Comparison of ENCODE assay signal across 16 cellular contexts in the genomic region with DNA sequence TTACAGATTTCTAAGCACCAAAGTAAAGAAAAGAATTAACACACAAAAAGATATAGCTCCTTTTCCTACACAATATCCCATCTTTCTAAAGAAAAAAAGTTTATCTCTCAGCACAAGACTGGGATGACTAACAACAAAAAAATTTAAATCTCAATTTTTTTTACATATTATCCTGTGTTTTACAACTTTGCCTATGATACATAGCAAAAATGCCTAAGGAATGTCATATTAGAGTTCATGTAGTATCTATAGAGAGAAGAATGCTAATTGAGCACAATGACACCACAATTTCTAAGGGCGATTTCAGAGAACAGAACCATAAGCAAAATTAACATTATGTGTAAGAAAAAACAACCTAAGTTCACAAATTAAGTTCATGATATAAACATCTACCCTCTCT. TPM values are rescaled to one million over a fixed set of nuclear protein-coding genes. Genes with fewer than 3 reads are reported as not detected.
DNase-seq lines count a peak whose midpoint lies in the region; ATAC-seq and TF ChIP-seq lines count a peak whose summit lies in the region.
"Had no signal": no experiment of that assay in that cellular context is flagged by ENCODE, and none has a peak within 500 bp of the region (broad histone marks: within the 10 kb centered on the region; RNA-seq: fewer than 3 reads in every experiment).

No MANE protein-coding gene starts in this region.

- intact Hi-C loops in activated CD4-positive, alpha-beta memory T cell treated with anti-CD3 and anti-CD28 coated beads for 36 hours (cut with micrococcal nuclease) = no loop called here

- CTCF ChIA-PET in RWPE1 (lab: Yijun Ruan, JAX) = interaction anchor here (0.6 to 0.7 kb wide), 3 partner anchors 13 to 40 kb away, joined by 3 to 4 read pairs (median 4); no protein-coding TSS in a partner anchor
- CTCF ChIA-PET in activated CD4-positive, alpha-beta memory T cell treated with anti-CD3 and anti-CD28 coated beads for 36 hours (lab: Charles Lee) = interaction anchor here (1.0 to 1.9 kb wide), 2 partner anchors 20 to 143 kb away, joined by 3 to 9 read pairs; no protein-coding TSS in a partner anchor

- POLR2A ChIA-PET in RWPE1 (lab: Yijun Ruan, JAX; ENCODE audit: low non-redundant PET) = no interaction called here
- POLR2A ChIA-PET in activated CD4-positive, alpha-beta memory T cell treated with anti-CD3 and anti-CD28 coated beads for 36 hours (lab: Charles Lee) = no interaction called here

- H3K4me3 Mint-ChIP-seq in osteocyte (ENCODE audit: unreplicated experiment) = peak overlapping the region; percentile 2
- no peak overlapping the region for H3K4me3 Mint-ChIP-seq in activated CD4-positive, alpha-beta memory T cell treated with anti-CD3 and anti-CD28 coated beads for 36 hours
- H3K4me3 Mint-ChIP-seq: activated naive CD4-positive, alpha-beta T cell treated with anti-CD3 and anti-CD28 coated beads for 36 hours had no signal

- H3K27ac ChIP-seq in RWPE1 (no peak overlapping the region), fibroblast of lung (ENCODE audit: insufficient read depth, low read length) (peak overlapping the region; percentile 68)

- peaks cover 6% of the 10 kb centered on the region for H3K9me3 Mint-ChIP-seq in osteocyte (ENCODE audit: unreplicated experiment)
- peaks cover 3% of the 10 kb centered on the region for H3K9me3 Mint-ChIP-seq in activated CD4-positive, alpha-beta memory T cell treated with anti-CD3 and anti-CD28 coated beads for 36 hours
- H3K9me3 Mint-ChIP-seq: activated naive CD4-positive, alpha-beta T cell treated with anti-CD3 and anti-CD28 coated beads for 36 hours had no signal

- peak overlapping the region; percentile 75 for H3K4me2 ChIP-seq in fibroblast of lung (ENCODE audit: extremely low read depth, insufficient read depth, low read length)

- ATAC-seq in GM19397 (IDR thresholded peaks at IDR 0.05; ENCODE audit: unreplicated experiment) = no peak
- ATAC-seq: left lobe of liver had no signal

- H3K4me1 Mint-ChIP-seq in osteocyte (ENCODE audit: unreplicated experiment) = peaks cover 45% of the 10 kb centered on the region
- H3K4me1 Mint-ChIP-seq in activated CD4-positive, alpha-beta memory T cell treated with anti-CD3 and anti-CD28 coated beads for 36 hours (ENCODE audit: low read depth) = peaks cover 3% of the 10 kb centered on the region

- no peak overlapping the region for H2AFZ ChIP-seq in fibroblast of lung (ENCODE audit: low read length)

- H3K27ac Mint-ChIP-seq in osteocyte (ENCODE audit: unreplicated experiment) = peak overlapping the region; percentile 91
- no peak overlapping the region for H3K27ac Mint-ChIP-seq in activated CD4-positive, alpha-beta memory T cell treated with anti-CD3 and anti-CD28 coated beads for 36 hours
- H3K27ac Mint-ChIP-seq: activated naive CD4-positive, alpha-beta T cell treated with anti-CD3 and anti-CD28 coated beads for 36 hours; progenitor cell of endocrine pancreas had no signal

- peak; percentile 85 for DNase-seq in EH (ENCODE audit: low read depth)
- DNase-seq in RWPE1 (ENCODE audit: low spot score) = peak; percentile 20
- peak; percentile 74 to 76 for DNase-seq in fibroblast of lung (ENCODE audit: low read depth in 2 of 2)
- DNase-seq in osteocyte (ENCODE audit: extremely low spot score, unreplicated experiment) = no peak
- no peak for DNase-seq in ureter (ENCODE audit: low spot score)
- DNase-seq in activated CD4-positive, alpha-beta memory T cell treated with anti-CD3 and anti-CD28 coated beads for 36 hours = no peak
- DNase-seq in NCI-H2196 (lab: John Stamatoyannopoulos, UW; ENCODE audit: unreplicated experiment) = no peak
- DNase-seq: activated naive CD4-positive, alpha-beta T cell treated with anti-CD3 and anti-CD28 coated beads for 36 hours; COR-L47; GOT3; hippocampal formation; NCI-H1092; NCI-H2171 had no signal

- H3K36me3 Mint-ChIP-seq in osteocyte (ENCODE audit: unreplicated experiment) = peaks cover 34% of the 10 kb centered on the region
- peaks cover 29% of the 10 kb centered on the region for H3K36me3 Mint-ChIP-seq in activated CD4-positive, alpha-beta memory T cell treated with anti-CD3 and anti-CD28 coated beads for 36 hours

- no peaks in the 10 kb centered on the region for H3K27me3 ChIP-seq in fibroblast of lung (ENCODE audit: control insufficient read depth, insufficient read depth, low read length)

- peaks cover 11% of the 10 kb centered on the region for H3K4me1 ChIP-seq in fibroblast of lung (ENCODE audit: control insufficient read depth, extremely low read depth, insufficient read depth, low read length)

- TF ChIP-seq CTCF in RWPE1 (conservative IDR thresholded peaks at IDR 0.05; ENCODE audit: low read depth) (no peak), fibroblast of lung (conservative IDR thresholded peaks at IDR 0.05 in 1 of 2, IDR thresholded peaks at IDR 0.05 in 1 of 2; ENCODE audit: low read depth in 1 of 2, low read length in 2 of 2) (no peak), osteocyte (IDR thresholded peaks at IDR 0.05) (no peak)

- no peaks in the 10 kb centered on the region for H3K79me2 ChIP-seq in fibroblast of lung (ENCODE audit: control insufficient read depth, insufficient read depth, low read length)

- no peaks in the 10 kb centered on the region for H3K9me3 ChIP-seq in fibroblast of lung (ENCODE audit: control insufficient read depth, insufficient read depth, low read depth, low read length)

- H3K36me3 ChIP-seq in fibroblast of lung (ENCODE audit: control insufficient read depth, insufficient read depth, low read length) = peaks cover 5% of the 10 kb centered on the region

- no peaks in the 10 kb centered on the region for H4K20me1 ChIP-seq in fibroblast of lung (ENCODE audit: control insufficient read depth, extremely low read depth, insufficient read depth, low read length)

- H3K9ac ChIP-seq in fibroblast of lung (ENCODE audit: insufficient read depth, low read length) = no peak overlapping the region

- no peak overlapping the region for H3K4me3 ChIP-seq in fibroblast of lung (replicated peaks in 1 of 4; ENCODE audit: control extremely low read depth in 1 of 4, insufficient read depth in 1 of 4, low read depth in 3 of 4, low read length in 4 of 4)

- H3K27me3 Mint-ChIP-seq in osteocyte (ENCODE audit: unreplicated experiment) = no peaks in the 10 kb centered on the region
- H3K27me3 Mint-ChIP-seq in activated CD4-positive, alpha-beta memory T cell treated with anti-CD3 and anti-CD28 coated beads for 36 hours = no peaks in the 10 kb centered on the region
- H3K27me3 Mint-ChIP-seq: progenitor cell of endocrine pancreas had no signal

RNA-seq across cellular contexts. Expression of a gene that starts 16.3 kb away (rescaled TPM):
- total RNA-seq in fibroblast of lung = 26.2 and 37.7 TPM in 2 replicates
- 19.0 and 26.6 TPM in 2 replicates for polyA plus RNA-seq in fibroblast of lung
- 12.1 and 14.4 TPM in 2 replicates for polyA plus RNA-seq in fibroblast of lung (2012)
- 19.5 and 24.0 TPM in 2 replicates for polyA minus RNA-seq in fibroblast of lung (ENCODE audit: low replicate concordance)
- 38.6 and 40.5 TPM in 2 replicates for total RNA-seq in osteocyte
- total RNA-seq in ureter = 53.5 TPM
- 10 to 100 TPM; 32.6 to 32.8 TPM for total RNA-seq in activated CD4-positive, alpha-beta memory T cell treated with anti-CD3 and anti-CD28 coated beads for 36 hours

Comparison
In these comparisons a context has a peak if more than half of its experiments do, and no peak if none do; other contexts are left out.
1. DNase-seq: peak in EH (single experiment), RWPE1 (single experiment) and fibroblast of lung (2 of 2); none in osteocyte (single experiment), ureter (single experiment), activated CD4-positive, alpha-beta memory T cell treated with anti-CD3 and anti-CD28 coated beads for 36 hours (single experiment) and NCI-H2196 (single experiment).